ENCODE assay signal across 1 cellular context in genomic region chr15:92801774-92802464, GRCh38.
TF ChIP-seq lines count a peak whose summit lies in the region.

No MANE protein-coding gene starts in this region.

TF ChIP-seq in K562, 482 proteins besides CTCF, POLR2A, EP300 and RAD21 (continued from another document):
- TF ChIP-seq, protein P1, sequence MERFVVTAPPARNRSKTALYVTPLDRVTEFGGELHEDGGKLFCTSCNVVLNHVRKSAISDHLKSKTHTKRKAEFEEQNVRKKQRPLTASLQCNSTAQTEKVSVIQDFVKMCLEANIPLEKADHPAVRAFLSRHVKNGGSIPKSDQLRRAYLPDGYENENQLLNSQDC (CRISPR knock-in tag; IDR thresholded peaks at IDR 0.05), result no peak
- TF ChIP-seq DPF2 (IDR thresholded peaks at IDR 0.05), result peak; percentile 68
- TF ChIP-seq PHF8 (IDR thresholded peaks at IDR 0.05; ENCODE audit: borderline replicate concordance, low read length), result no peak
- TF ChIP-seq DACH1 (IDR thresholded peaks at IDR 0.05; ENCODE audit: partially characterized antibody), result peak; percentile 48
- no peak for TF ChIP-seq ZNF12 (CRISPR knock-in tag; IDR thresholded peaks at IDR 0.05)
- no peak for TF ChIP-seq SRSF7 (optimal IDR thresholded peaks at IDR 0.05; ENCODE audit: low read depth, low read length)
- TF ChIP-seq, protein P2, sequence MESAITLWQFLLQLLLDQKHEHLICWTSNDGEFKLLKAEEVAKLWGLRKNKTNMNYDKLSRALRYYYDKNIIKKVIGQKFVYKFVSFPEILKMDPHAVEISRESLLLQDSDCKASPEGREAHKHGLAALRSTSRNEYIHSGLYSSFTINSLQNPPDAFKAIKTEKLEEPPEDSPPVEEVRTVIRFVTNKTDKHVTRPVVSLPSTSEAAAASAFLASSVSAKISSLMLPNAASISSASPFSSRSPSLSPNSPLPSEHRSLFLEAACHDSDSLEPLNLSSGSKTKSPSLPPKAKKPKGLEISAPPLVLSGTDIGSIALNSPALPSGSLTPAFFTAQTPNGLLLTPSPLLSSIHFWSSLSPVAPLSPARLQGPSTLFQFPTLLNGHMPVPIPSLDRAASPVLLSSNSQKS (CRISPR knock-in tag; IDR thresholded peaks at IDR 0.05), result no peak
- TF ChIP-seq, protein P3, sequence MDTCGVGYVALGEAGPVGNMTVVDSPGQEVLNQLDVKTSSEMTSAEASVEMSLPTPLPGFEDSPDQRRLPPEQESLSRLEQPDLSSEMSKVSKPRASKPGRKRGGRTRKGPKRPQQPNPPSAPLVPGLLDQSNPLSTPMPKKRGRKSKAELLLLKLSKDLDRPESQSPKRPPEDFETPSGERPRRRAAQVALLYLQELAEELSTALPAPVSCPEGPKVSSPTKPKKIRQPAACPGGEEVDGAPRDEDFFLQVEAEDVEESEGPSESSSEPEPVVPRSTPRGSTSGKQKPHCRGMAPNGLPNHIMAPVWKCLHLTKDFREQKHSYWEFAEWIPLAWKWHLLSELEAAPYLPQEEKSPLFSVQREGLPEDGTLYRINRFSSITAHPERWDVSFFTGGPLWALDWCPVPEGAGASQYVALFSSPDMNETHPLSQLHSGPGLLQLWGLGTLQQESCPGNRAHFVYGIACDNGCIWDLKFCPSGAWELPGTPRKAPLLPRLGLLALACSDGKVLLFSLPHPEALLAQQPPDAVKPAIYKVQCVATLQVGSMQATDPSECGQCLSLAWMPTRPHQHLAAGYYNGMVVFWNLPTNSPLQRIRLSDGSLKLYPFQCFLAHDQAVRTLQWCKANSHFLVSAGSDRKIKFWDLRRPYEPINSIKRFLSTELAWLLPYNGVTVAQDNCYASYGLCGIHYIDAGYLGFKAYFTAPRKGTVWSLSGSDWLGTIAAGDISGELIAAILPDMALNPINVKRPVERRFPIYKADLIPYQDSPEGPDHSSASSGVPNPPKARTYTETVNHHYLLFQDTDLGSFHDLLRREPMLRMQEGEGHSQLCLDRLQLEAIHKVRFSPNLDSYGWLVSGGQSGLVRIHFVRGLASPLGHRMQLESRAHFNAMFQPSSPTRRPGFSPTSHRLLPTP (IDR thresholded peaks at IDR 0.05; ENCODE audit: borderline replicate concordance, extremely low read depth, insufficient read length), result no peak
- TF ChIP-seq SIN3A (IDR thresholded peaks at IDR 0.05; ENCODE audit: borderline replicate concordance in 2 of 2, control insufficient read depth in 1 of 2, low read depth in 2 of 2, low read length in 2 of 2), result no peak
- no peak for TF ChIP-seq TAF15 (IDR thresholded peaks at IDR 0.05; ENCODE audit: low read depth, low read length)
- TF ChIP-seq, protein P4, sequence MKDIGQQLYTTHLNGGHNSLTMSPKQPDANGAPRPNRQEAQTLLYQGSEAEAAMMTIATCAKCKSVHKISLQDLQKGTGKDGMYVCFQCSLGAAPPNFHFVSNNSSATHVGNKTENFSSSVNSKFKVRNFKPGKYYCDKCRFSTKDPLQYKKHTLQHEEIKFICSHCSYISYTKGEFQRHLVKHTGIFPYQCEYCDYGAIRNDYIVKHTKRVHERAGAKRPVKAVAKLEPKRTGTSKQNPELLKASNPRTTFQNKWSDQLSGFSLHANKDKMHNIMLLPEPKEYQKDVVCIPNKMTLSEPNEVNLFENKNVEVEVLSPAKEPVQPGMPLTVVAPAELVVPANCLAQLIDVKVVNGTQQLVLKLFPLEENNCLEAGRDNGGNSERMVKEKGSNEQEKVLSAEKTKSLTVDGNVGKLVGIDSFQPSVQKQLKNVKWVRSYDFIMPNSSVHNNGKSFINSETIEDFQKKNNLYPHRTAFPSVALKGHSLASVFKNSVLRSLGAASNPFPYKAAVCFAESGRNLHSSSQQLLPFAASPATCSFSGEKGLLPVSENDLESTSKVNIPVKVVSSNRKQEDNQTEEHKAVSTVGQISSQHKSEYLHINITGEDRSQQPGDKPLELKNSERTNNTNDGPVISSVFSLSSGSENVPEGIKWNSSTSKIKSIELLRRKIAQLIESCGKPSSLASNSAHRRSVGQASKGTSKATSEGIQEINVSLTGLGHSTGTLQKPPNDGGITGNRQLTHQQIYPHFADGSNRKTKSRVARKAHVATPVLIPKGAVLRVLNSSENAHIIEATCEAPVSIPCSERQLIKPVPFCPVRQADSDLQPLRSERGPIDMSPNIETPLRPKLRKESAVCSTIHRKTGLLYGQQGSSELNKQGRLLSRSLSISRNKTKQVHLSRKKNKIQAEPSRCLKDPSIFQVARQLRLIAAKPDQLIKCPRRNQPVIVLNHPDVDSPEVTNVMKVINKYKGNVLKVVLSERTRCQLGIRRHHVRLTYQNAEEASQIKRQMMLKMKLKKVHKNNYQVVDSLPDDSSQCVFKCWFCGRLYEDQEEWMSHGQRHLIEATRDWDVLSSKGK (CRISPR knock-in tag; IDR thresholded peaks at IDR 0.05), result no peak
- no peak; the same call in 1 of the 2 replicates for TF ChIP-seq DMBX1 (CRISPR knock-in tag; IDR thresholded peaks at IDR 0.05; ENCODE audit: borderline replicate concordance)
- TF ChIP-seq ETS1 (conservative IDR thresholded peaks at IDR 0.05; ENCODE audit: control insufficient read depth, low read depth, low read length), result no peak
- 0 out of 2 replicates have a peak, but pooled peaks have one; percentile 55 for TF ChIP-seq SMARCE1 (IDR thresholded peaks at IDR 0.05)
- TF ChIP-seq, protein P5, sequence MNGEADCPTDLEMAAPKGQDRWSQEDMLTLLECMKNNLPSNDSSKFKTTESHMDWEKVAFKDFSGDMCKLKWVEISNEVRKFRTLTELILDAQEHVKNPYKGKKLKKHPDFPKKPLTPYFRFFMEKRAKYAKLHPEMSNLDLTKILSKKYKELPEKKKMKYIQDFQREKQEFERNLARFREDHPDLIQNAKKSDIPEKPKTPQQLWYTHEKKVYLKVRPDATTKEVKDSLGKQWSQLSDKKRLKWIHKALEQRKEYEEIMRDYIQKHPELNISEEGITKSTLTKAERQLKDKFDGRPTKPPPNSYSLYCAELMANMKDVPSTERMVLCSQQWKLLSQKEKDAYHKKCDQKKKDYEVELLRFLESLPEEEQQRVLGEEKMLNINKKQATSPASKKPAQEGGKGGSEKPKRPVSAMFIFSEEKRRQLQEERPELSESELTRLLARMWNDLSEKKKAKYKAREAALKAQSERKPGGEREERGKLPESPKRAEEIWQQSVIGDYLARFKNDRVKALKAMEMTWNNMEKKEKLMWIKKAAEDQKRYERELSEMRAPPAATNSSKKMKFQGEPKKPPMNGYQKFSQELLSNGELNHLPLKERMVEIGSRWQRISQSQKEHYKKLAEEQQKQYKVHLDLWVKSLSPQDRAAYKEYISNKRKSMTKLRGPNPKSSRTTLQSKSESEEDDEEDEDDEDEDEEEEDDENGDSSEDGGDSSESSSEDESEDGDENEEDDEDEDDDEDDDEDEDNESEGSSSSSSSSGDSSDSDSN (IDR thresholded peaks at IDR 0.05; ENCODE audit: borderline replicate concordance in 1 of 2, low read depth in 2 of 2, low read length in 2 of 2), result no peak
- no peak; the same call in 1 of the 2 replicates for TF ChIP-seq MTA3 (IDR thresholded peaks at IDR 0.05; ENCODE audit: borderline replicate concordance)
- no peak for TF ChIP-seq GATAD2B (IDR thresholded peaks at IDR 0.05; ENCODE audit: borderline replicate concordance)
- TF ChIP-seq SMAD1 (IDR thresholded peaks at IDR 0.05; ENCODE audit: low read depth, low read length, partially characterized antibody), result no peak
